ENCODE assay signal across 17 cellular contexts in the genomic region with DNA sequence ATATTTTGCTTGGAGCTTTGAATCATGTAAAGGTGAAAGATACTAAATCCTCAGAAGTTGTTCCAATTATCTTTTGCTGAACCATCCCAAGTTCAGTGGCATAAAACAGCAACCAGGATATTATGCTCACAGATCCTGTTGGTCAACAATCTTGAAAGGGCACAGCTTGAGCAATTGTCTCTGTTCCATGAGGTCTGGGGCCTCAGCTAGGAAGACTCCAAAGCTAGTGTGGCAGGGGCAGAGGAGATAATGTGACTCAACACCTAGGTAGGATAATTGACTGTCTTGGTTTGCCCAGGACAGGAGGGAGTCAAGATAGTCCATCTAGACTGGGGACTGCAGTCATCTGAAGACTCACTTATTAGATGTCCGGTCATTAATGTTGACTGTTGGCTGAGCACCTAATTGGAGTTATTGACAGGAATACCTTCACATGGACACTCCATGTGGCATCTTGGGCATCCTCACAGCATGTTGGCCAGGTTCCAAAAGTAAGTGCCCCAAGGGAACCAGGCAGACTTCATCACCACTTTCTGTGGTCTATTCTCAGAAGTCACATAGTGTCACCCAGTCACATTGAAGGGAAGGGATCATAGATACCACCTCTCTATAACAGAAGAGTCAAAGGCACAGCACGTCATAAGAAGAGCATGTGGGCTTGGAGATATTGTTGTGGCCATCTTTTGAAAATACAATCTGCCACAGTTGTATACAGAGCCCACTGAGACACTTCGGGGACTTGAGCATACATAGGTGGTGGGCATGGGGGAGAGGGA.
DNase-seq lines count a peak whose midpoint lies in the region; ATAC-seq and TF ChIP-seq lines count a peak whose summit lies in the region.
"Had no signal": no experiment of that assay in that cellular context is flagged by ENCODE, and none has a peak within 500 bp of the region (broad histone marks: within the 10 kb centered on the region; RNA-seq: fewer than 3 reads in every experiment).

No MANE protein-coding gene starts in this region.

- no peak for TF ChIP-seq CTCF in neural progenitor cell (IDR thresholded peaks at IDR 0.05)

- H4K20me1 ChIP-seq in neural progenitor cell (ENCODE audit: low read depth) = no peaks in the 10 kb centered on the region

- peaks cover 16% of the 10 kb centered on the region for H3K27me3 Mint-ChIP-seq in activated CD4-positive, alpha-beta T cell treated with anti-CD3 and anti-CD28 coated beads for 36 hours
- H3K27me3 Mint-ChIP-seq in stimulated activated naive CD8-positive, alpha-beta T cell treated with anti-CD3 and anti-CD28 coated beads, Interleukin-15, amount 100 ng/mL, for 72 hours = no peaks in the 10 kb centered on the region
- peaks cover 3% of the 10 kb centered on the region for H3K27me3 Mint-ChIP-seq in neural progenitor cell (ENCODE audit: insufficient read depth, low read depth)
- peaks cover 13 to 16% of the 10 kb centered on the region in 2 donors for H3K27me3 Mint-ChIP-seq in stimulated activated naive B cell treated with anti-CD40 and anti-IgM and Interleukin-4, amounts not matched to agents 10 μg/mL and 1 μg/mL and 100 μg/mL, for 72 hours

- no peaks in the 10 kb centered on the region for H3K27me3 ChIP-seq in neural progenitor cell

- no peak overlapping the region for H3K27ac ChIP-seq in neural progenitor cell
- H3K27ac ChIP-seq: 22Rv1, A549, C4-2B had no signal

- H3K4me3 ChIP-seq in neural progenitor cell = no peak overlapping the region
- H3K4me3 ChIP-seq: A549 had no signal

- no peaks in the 10 kb centered on the region for H3F3A ChIP-seq in neural progenitor cell (ENCODE audit: low read depth)

- no peaks in the 10 kb centered on the region for H3K9me3 Mint-ChIP-seq in activated CD4-positive, alpha-beta T cell treated with anti-CD3 and anti-CD28 coated beads for 36 hours (ENCODE audit: low read depth)
- no peaks in the 10 kb centered on the region for H3K9me3 Mint-ChIP-seq in stimulated activated naive CD8-positive, alpha-beta T cell treated with anti-CD3 and anti-CD28 coated beads, Interleukin-15, amount 100 ng/mL, for 72 hours
- no peaks in the 10 kb centered on the region for H3K9me3 Mint-ChIP-seq in neural progenitor cell
- peaks cover 0 to 1% of the 10 kb centered on the region in 2 donors for H3K9me3 Mint-ChIP-seq in stimulated activated naive B cell treated with anti-CD40 and anti-IgM and Interleukin-4, amounts not matched to agents 10 μg/mL and 1 μg/mL and 100 μg/mL, for 72 hours
- H3K9me3 Mint-ChIP-seq: CD4-positive, alpha-beta T cell had no signal

- no peak overlapping the region for H3K4me3 Mint-ChIP-seq in activated CD4-positive, alpha-beta T cell treated with anti-CD3 and anti-CD28 coated beads for 36 hours
- H3K4me3 Mint-ChIP-seq in stimulated activated naive CD8-positive, alpha-beta T cell treated with anti-CD3 and anti-CD28 coated beads, Interleukin-15, amount 100 ng/mL, for 72 hours = no peak overlapping the region
- H3K4me3 Mint-ChIP-seq in neural progenitor cell = no peak overlapping the region
- H3K4me3 Mint-ChIP-seq in stimulated activated naive B cell treated with anti-CD40 and anti-IgM and Interleukin-4, amounts not matched to agents 10 μg/mL and 1 μg/mL and 100 μg/mL, for 72 hours = no peak overlapping the region
- H3K4me3 Mint-ChIP-seq: CD4-positive, alpha-beta T cell had no signal

- H3K4me1 Mint-ChIP-seq in activated CD4-positive, alpha-beta T cell treated with anti-CD3 and anti-CD28 coated beads for 36 hours = no peaks in the 10 kb centered on the region
- H3K4me1 Mint-ChIP-seq in stimulated activated naive CD8-positive, alpha-beta T cell treated with anti-CD3 and anti-CD28 coated beads, Interleukin-15, amount 100 ng/mL, for 72 hours = no peaks in the 10 kb centered on the region
- no peaks in the 10 kb centered on the region for H3K4me1 Mint-ChIP-seq in neural progenitor cell
- H3K4me1 Mint-ChIP-seq in stimulated activated naive B cell treated with anti-CD40 and anti-IgM and Interleukin-4, amounts not matched to agents 10 μg/mL and 1 μg/mL and 100 μg/mL, for 72 hours = no peaks in the 10 kb centered on the region

- ATAC-seq in activated CD4-positive, alpha-beta T cell treated with anti-CD3 and anti-CD28 coated beads for 36 hours = peak; percentile 26
- ATAC-seq in stimulated activated naive CD8-positive, alpha-beta T cell treated with anti-CD3 and anti-CD28 coated beads, Interleukin-15, amount 100 ng/mL, for 72 hours = peak; percentile 43
- ATAC-seq in stimulated activated naive CD8-positive, alpha-beta T cell treated with anti-CD3 and anti-CD28 coated beads, Interleukin-15, Interleukin-2, amounts not matched to agents 100 U/mL and 50 U/mL, for 24 hours = no peak
- ATAC-seq in stimulated activated naive B cell treated with anti-CD40 and anti-IgM and Interleukin-4, amounts not matched to agents 10 μg/mL and 1 μg/mL and 100 μg/mL, for 72 hours (replicated peaks) = peak; percentile 22 to 36
- ATAC-seq: A549, HCT116 had no signal

- H3K27ac Mint-ChIP-seq in activated CD4-positive, alpha-beta T cell treated with anti-CD3 and anti-CD28 coated beads for 36 hours = no peak overlapping the region
- peak overlapping the region in 1 of 2 donors; percentile 81 for H3K27ac Mint-ChIP-seq in stimulated activated naive CD8-positive, alpha-beta T cell treated with anti-CD3 and anti-CD28 coated beads, Interleukin-15, amount 100 ng/mL, for 72 hours
- H3K27ac Mint-ChIP-seq in neural progenitor cell = no peak overlapping the region
- no peak overlapping the region for H3K27ac Mint-ChIP-seq in stimulated activated naive B cell treated with anti-CD40 and anti-IgM and Interleukin-4, amounts not matched to agents 10 μg/mL and 1 μg/mL and 100 μg/mL, for 72 hours
- H3K27ac Mint-ChIP-seq: CD4-positive, alpha-beta T cell had no signal

- H3K9ac ChIP-seq in neural progenitor cell = no peak overlapping the region

- peak overlapping the region; percentile 10 for H2AFZ ChIP-seq in neural progenitor cell (replicated peaks)

- CTCF ChIA-PET in activated CD4-positive, alpha-beta T cell treated with anti-CD3 and anti-CD28 coated beads for 36 hours (lab: Charles Lee) = interaction anchor here (0.6 kb wide), 1 partner anchor 373 kb away, joined by 4 read pairs; no protein-coding TSS in a partner anchor

- H3K9me3 ChIP-seq in neural progenitor cell (ENCODE audit: low read depth) = no peaks in the 10 kb centered on the region
- H3K9me3 ChIP-seq: A549, Caco-2 had no signal

- H3K4me2 ChIP-seq in neural progenitor cell = no peak overlapping the region
- H3K4me2 ChIP-seq: A549 had no signal

- no peak for DNase-seq in activated CD4-positive, alpha-beta T cell treated with anti-CD3 and anti-CD28 coated beads for 36 hours
- DNase-seq in activated CD4-positive, alpha-beta T cell treated with anti-CD3 and anti-CD28 coated beads, Interleukin-2, amount 50 U/mL, for 48 hours = no peak
- DNase-seq in stimulated activated naive CD8-positive, alpha-beta T cell treated with anti-CD3 and anti-CD28 coated beads, Interleukin-15, amount 100 ng/mL, for 72 hours = no peak
- DNase-seq in stimulated activated naive CD8-positive, alpha-beta T cell treated with anti-CD3 and anti-CD28 coated beads, Interleukin-15, Interleukin-2, amounts not matched to agents 100 U/mL and 50 U/mL, for 24 hours = no peak
- DNase-seq in neural progenitor cell (ENCODE audit: low spot score) (no peak), NCI-H1694 (lab: John Stamatoyannopoulos, UW) (no peak), midbrain (lab: John Stamatoyannopoulos, UW) (no peak)
- no peak for DNase-seq in stimulated activated naive B cell treated with anti-CD40 and anti-IgM and Interleukin-4, amounts not matched to agents 10 μg/mL and 1 μg/mL and 100 μg/mL, for 72 hours
- DNase-seq: AML-193; Caco-2; CD4-positive, alpha-beta T cell; GOT3; H7 had no signal

- no peaks in the 10 kb centered on the region for H3K79me2 ChIP-seq in neural progenitor cell (ENCODE audit: low read depth)

- no peaks in the 10 kb centered on the region for H3K36me3 ChIP-seq in neural progenitor cell

- H3K36me3 Mint-ChIP-seq in activated CD4-positive, alpha-beta T cell treated with anti-CD3 and anti-CD28 coated beads for 36 hours (ENCODE audit: low read depth) = no peaks in the 10 kb centered on the region
- no peaks in the 10 kb centered on the region for H3K36me3 Mint-ChIP-seq in neural progenitor cell
- peaks cover 0 to 1% of the 10 kb centered on the region in 2 donors for H3K36me3 Mint-ChIP-seq in stimulated activated naive B cell treated with anti-CD40 and anti-IgM and Interleukin-4, amounts not matched to agents 10 μg/mL and 1 μg/mL and 100 μg/mL, for 72 hours

- intact Hi-C loops in activated CD4-positive, alpha-beta T cell treated with anti-CD3 and anti-CD28 coated beads for 36 hours (cut with DNase I, micrococcal nuclease) = no loop called here

- no peaks in the 10 kb centered on the region for H3K4me1 ChIP-seq in neural progenitor cell
- H3K4me1 ChIP-seq: A549 had no signal

- POLR2A ChIA-PET in activated CD4-positive, alpha-beta T cell treated with anti-CD3 and anti-CD28 coated beads for 36 hours (lab: Charles Lee) = no interaction called here
